ENCODE assay signal across 13 cellular contexts in the genomic region with DNA sequence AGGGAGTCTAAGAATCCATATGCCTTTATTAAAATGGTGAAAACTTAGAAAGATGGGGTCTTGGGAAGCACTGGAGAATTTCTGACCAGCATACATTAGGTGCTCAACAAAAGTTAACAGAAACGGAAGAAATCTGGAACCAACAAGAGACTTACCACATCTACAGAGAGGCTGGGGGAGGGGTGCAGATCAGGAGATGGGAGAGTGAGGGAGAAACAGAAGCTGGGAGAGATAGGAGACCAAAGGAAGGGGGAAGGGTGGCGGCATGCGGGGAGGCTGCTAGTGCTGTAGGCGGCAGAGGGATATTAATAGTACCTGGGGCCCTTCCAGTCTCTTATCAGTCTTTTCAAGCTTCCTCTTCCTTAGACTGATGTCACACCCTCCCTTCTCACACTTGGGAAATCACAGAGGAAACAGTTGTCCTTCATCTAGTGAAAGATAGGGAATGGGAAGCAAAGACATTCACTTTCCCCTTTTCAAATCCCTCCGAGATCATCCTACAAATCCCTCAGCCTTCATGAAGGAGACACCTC. TPM values are rescaled to one million over a fixed set of nuclear protein-coding genes. Genes with fewer than 3 reads are reported as not detected.
A peak's percentile ranks its signal among the peaks of the same experiment; 100 is the strongest.
DNase-seq lines count a peak whose midpoint lies in the region; ATAC-seq and TF ChIP-seq lines count a peak whose summit lies in the region.
"Had no signal": no experiment of that assay in that cellular context is flagged by ENCODE, and none has a peak within 500 bp of the region (broad histone marks: within the 10 kb centered on the region; RNA-seq: fewer than 3 reads in every experiment).

No MANE protein-coding gene starts in this region.

- TF ChIP-seq CTCF in GM13977 (IDR thresholded peaks at IDR 0.05; ENCODE audit: extremely low read depth, insufficient read depth, missing control alignments) (no peak), OCI-LY3 (IDR thresholded peaks at IDR 0.05; ENCODE audit: low read depth, low read length) (no peak), lower lobe of right lung (IDR thresholded peaks at IDR 0.05) (no peak)

- no peak overlapping the region for H3K27ac ChIP-seq in OCI-LY3 (ENCODE audit: low read length)
- no peak overlapping the region for H3K27ac ChIP-seq in lower lobe of right lung
- H3K27ac ChIP-seq: SK-N-MC had no signal

- in situ Hi-C loops in GM13977 (cut with MboI; ENCODE audit: low pct_unique_long_range_greater_than_20kb, low sequenced_read_pairs, unreplicated experiment), result no loop called here

- no peak overlapping the region for H3K9ac ChIP-seq in OCI-LY3 (ENCODE audit: low read length)

- peaks cover 17% of the 10 kb centered on the region for H3K27me3 ChIP-seq in OCI-LY3 (ENCODE audit: low read depth, low read length)
- no peaks in the 10 kb centered on the region for H3K27me3 ChIP-seq in lower lobe of right lung (ENCODE audit: low read depth)

- peak overlapping the region; percentile 29 for H3K4me2 ChIP-seq in OCI-LY3 (ENCODE audit: low read length)

- H2AFZ ChIP-seq in OCI-LY3 (ENCODE audit: low read depth, low read length), result no peak overlapping the region

- ATAC-seq in lower lobe of right lung, result peak; percentile 30 to 34
- no peak for ATAC-seq in HG02938 (IDR thresholded peaks at IDR 0.05; ENCODE audit: unreplicated experiment)

- H3K9me3 ChIP-seq in OCI-LY3 (ENCODE audit: insufficient read depth, low read length), result no peaks in the 10 kb centered on the region
- H3K9me3 ChIP-seq in lower lobe of right lung, result no peaks in the 10 kb centered on the region

- intact Hi-C loops in lower lobe of right lung (cut with DNase I), result no loop called here

- H3K36me3 ChIP-seq in OCI-LY3 (replicated peaks; ENCODE audit: low read depth, low read length), result no peaks in the 10 kb centered on the region
- no peaks in the 10 kb centered on the region for H3K36me3 ChIP-seq in lower lobe of right lung

- H3K4me1 ChIP-seq in OCI-LY3 (ENCODE audit: low read length) (peaks cover 10% of the 10 kb centered on the region), lower lobe of right lung (peaks cover 54% of the 10 kb centered on the region)

- no peaks in the 10 kb centered on the region for H4K20me1 ChIP-seq in OCI-LY3 (ENCODE audit: insufficient read depth, low read length)

- DNase-seq in GM13977 (ENCODE audit: low spot score) (peak; percentile 14), ecto neural progenitor cell (ENCODE audit: low spot score) (peak; percentile 35), lower lobe of right lung (no peak), glomerular visceral epithelial cell (ENCODE audit: extremely low spot score) (no peak), activated gamma-delta T cell (lab: John Stamatoyannopoulos, UW) (no peak)
- DNase-seq in stimulated activated CD4-positive, alpha-beta T cell treated with anti-CD3 and anti-CD28 coated beads, Interleukin-2, amount 100 ng/mL, for 24 hours, result no peak

- no peaks in the 10 kb centered on the region for H3K79me2 ChIP-seq in OCI-LY3 (ENCODE audit: low read length)

- no peak overlapping the region for H3K4me3 ChIP-seq in OCI-LY3 (ENCODE audit: low read length)
- no peak overlapping the region for H3K4me3 ChIP-seq in lower lobe of right lung
- H3K4me3 ChIP-seq: SK-N-MC had no signal

RNA-seq across cellular contexts. Expression of a gene that starts 18.1 kb away (rescaled TPM):
- 6.8 TPM for total RNA-seq in lower lobe of right lung

RNA-seq across cellular contexts. Expression of a gene that starts 28.1 kb away (rescaled TPM):
- not detected for total RNA-seq in lower lobe of right lung
- total RNA-seq: activated CD4-positive, alpha-beta T cell treated with anti-CD3 and anti-CD28 coated beads, Interleukin-2, amount 10 ng/mL, durations not matched to agents 24 days and 14 days; epithelial cell of proximal tubule; myocyte had no signal

RNA-seq across cellular contexts. Expression of a gene that starts 30.9 kb away (rescaled TPM):
- total RNA-seq in lower lobe of right lung, result 0.53 TPM

RNA-seq across cellular contexts. Expression of a gene that starts 54.1 kb away (rescaled TPM):
- total RNA-seq in lower lobe of right lung, result not detected
- total RNA-seq: activated CD4-positive, alpha-beta T cell treated with anti-CD3 and anti-CD28 coated beads, Interleukin-2, amount 10 ng/mL, durations not matched to agents 24 days and 14 days; activated T-helper 17 cell treated with anti-CD3 and anti-CD28 coated beads, Interleukin-2, amount 50 U/mL, for 72 hours; epithelial cell of proximal tubule; myocyte had no signal

Comparison
In these comparisons a context has a peak if more than half of its experiments do, and no peak if none do; other contexts are left out.
1. DNase-seq: peak in GM13977 (single experiment) and ecto neural progenitor cell (single experiment); none in lower lobe of right lung (single experiment), stimulated activated CD4-positive, alpha-beta T cell treated with anti-CD3 and anti-CD28 coated beads, Interleukin-2, amount 100 ng/mL, for 24 hours (0 of 2), glomerular visceral epithelial cell (single experiment) and activated gamma-delta T cell (single experiment).